ENCODE assay signal across 22 cellular contexts in the genomic region with DNA sequence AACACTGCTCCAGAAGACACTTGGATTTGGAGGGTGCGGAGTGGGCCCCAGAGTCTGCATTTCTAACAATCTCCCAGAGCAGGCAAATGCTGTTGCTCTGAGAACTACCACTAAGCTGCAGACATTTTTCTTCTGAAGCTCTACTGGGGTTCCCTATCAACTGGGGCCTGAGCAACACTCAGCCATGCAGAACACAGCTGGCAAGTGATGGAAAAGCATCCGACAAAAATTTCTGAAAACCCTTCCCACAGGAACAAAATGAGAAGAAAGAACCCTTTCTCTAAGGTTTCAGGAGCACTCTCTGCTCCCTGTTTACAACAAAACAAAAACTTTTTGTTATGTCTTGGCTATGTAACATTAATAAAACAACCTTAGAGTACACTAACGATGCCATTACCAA.
"Had no signal": no experiment of that assay in that cellular context is flagged by ENCODE, and none has a peak within 500 bp of the region (broad histone marks: within the 10 kb centered on the region; RNA-seq: fewer than 3 reads in every experiment).

No MANE protein-coding gene starts in this region.

- H3K27ac ChIP-seq: KMS-11 had no signal

- H3K27ac Mint-ChIP-seq: activated CD8-positive, alpha-beta memory T cell treated with anti-CD3 and anti-CD28 coated beads, Interleukin-2, amount 10 ng/mL, durations not matched to agents 7 days and 5 days; activated naive CD4-positive, alpha-beta T cell treated with anti-CD3 and anti-CD28 coated beads, Interleukin-2, amount 50 U/mL, for 24 hours; activated T-cell treated with anti-CD3 and anti-CD28 coated beads, Interleukin-2, amount 50 U/mL, for 24 hours; activated T-helper 1 cell treated with anti-CD3 and anti-CD28 coated beads, Interleukin-12 subunit alpha, Interleukin-12 subunit beta, Interleukin-2, Interleukin-4 antibody, amounts not matched to agents 30 ng/mL and 10 ng/mL and 1 ng/mL, durations not matched to agents 14 hours and 24 hours and 36 hours; T-helper 1 cell treated with Interleukin-12 subunit alpha and Interleukin-12 subunit beta and Interleukin-4 antibody, amounts not matched to agents 30 μg/mL and 1 μg/mL, for 36 hours had no signal

- ATAC-seq: activated CD4-positive, CD25-positive, alpha-beta regulatory T cell treated with anti-CD3 and anti-CD28 coated beads, Interleukin-2, amount 50 U/mL, for 24 hours; activated CD8-positive, alpha-beta memory T cell treated with anti-CD3 and anti-CD28 coated beads, Interleukin-2, amount 10 ng/mL, durations not matched to agents 7 days and 5 days; PC-3 had no signal

- H3K9me3 Mint-ChIP-seq: activated naive CD4-positive, alpha-beta T cell treated with anti-CD3 and anti-CD28 coated beads, Interleukin-2, amount 50 U/mL, for 24 hours; activated T-cell treated with anti-CD3 and anti-CD28 coated beads, Interleukin-2, amount 50 U/mL, for 24 hours; activated T-helper 1 cell treated with anti-CD3 and anti-CD28 coated beads, Interleukin-12 subunit alpha, Interleukin-12 subunit beta, Interleukin-2, Interleukin-4 antibody, amounts not matched to agents 30 ng/mL and 10 ng/mL and 1 ng/mL, durations not matched to agents 14 hours and 24 hours and 36 hours; T-helper 1 cell treated with Interleukin-12 subunit alpha and Interleukin-12 subunit beta and Interleukin-4 antibody, amounts not matched to agents 30 μg/mL and 1 μg/mL, for 36 hours had no signal

- H3K4me3 ChIP-seq: MG63 had no signal

- H3K4me3 Mint-ChIP-seq: activated CD8-positive, alpha-beta memory T cell treated with anti-CD3 and anti-CD28 coated beads, Interleukin-2, amount 10 ng/mL, durations not matched to agents 7 days and 5 days; activated naive CD4-positive, alpha-beta T cell treated with anti-CD3 and anti-CD28 coated beads, Interleukin-2, amount 50 U/mL, for 24 hours; activated T-cell treated with anti-CD3 and anti-CD28 coated beads, Interleukin-2, amount 50 U/mL, for 24 hours; activated T-helper 1 cell treated with anti-CD3 and anti-CD28 coated beads, Interleukin-12 subunit alpha, Interleukin-12 subunit beta, Interleukin-2, Interleukin-4 antibody, amounts not matched to agents 30 ng/mL and 10 ng/mL and 1 ng/mL, durations not matched to agents 14 hours and 24 hours and 36 hours; T-helper 1 cell treated with Interleukin-12 subunit alpha and Interleukin-12 subunit beta and Interleukin-4 antibody, amounts not matched to agents 30 μg/mL and 1 μg/mL, for 36 hours had no signal

- FAIRE-seq: bronchial epithelial cell had no signal

- H3K36me3 Mint-ChIP-seq: activated naive CD4-positive, alpha-beta T cell treated with anti-CD3 and anti-CD28 coated beads, Interleukin-2, amount 50 U/mL, for 24 hours had no signal

- DNase-seq: activated CD4-positive, alpha-beta T cell treated with anti-CD3 and anti-CD28 coated beads for 4 hours; activated CD4-positive, alpha-beta T cell treated with anti-CD3 and anti-CD28 coated beads, Interleukin-2, amount 50 U/mL, for 4 hours; activated CD8-positive, alpha-beta memory T cell treated with anti-CD3 and anti-CD28 coated beads, Interleukin-2, amount 10 ng/mL, durations not matched to agents 7 days and 5 days; activated effector memory CD4-positive, alpha-beta T cell treated with Interleukin-2 at 50 U/mL for 16 hours; activated naive CD4-positive, alpha-beta T cell; activated T-cell treated with anti-CD3 and anti-CD28 coated beads, Interleukin-2, amount 50 U/mL, for 24 hours; aorta; MG63; MV-4-11; NCI-H1092 treated with DMSO at 0.1 percent for 48 hours; NCI-H1417 treated with DMSO at 0.1 percent for 48 hours; NCI-H1694; NCI-H2029 treated with DMSO at 0.1 percent for 48 hours; NCI-H524; PC-3; SHP77 treated with DMSO at 0.1 percent for 48 hours had no signal
